Comparison of ENCODE assay signal across 10 cellular contexts in genomic region chr11:1153951-1154487, GRCh38. TPM values are rescaled to one million over a fixed set of nuclear protein-coding genes. Genes with fewer than 3 reads are reported as not detected.
DNase-seq lines count a peak whose midpoint lies in the region; ATAC-seq, FAIRE-seq and TF ChIP-seq lines count a peak whose summit lies in the region.
"Had no signal": no experiment of that assay in that cellular context is flagged by ENCODE, and none has a peak within 500 bp of the region (broad histone marks: within the 10 kb centered on the region; RNA-seq: fewer than 3 reads in every experiment).

No MANE protein-coding gene starts in this region.

- no peak for FAIRE-seq in kidney (lab: Jason Lieb, UNC)

- H3K9me2 ChIP-seq in Karpas-422 (replicated peaks; ENCODE audit: insufficient read depth, low read length), result no peaks in the 10 kb centered on the region

- DNase-seq in activated CD8-positive, alpha-beta T cell treated with anti-CD3 and anti-CD28 coated beads for 36 hours, result no peak
- DNase-seq in activated CD8-positive, alpha-beta T cell treated with anti-CD3 and anti-CD28 coated beads, Interleukin-2, amount 10 ng/mL, durations not matched to agents 7 days and 5 days, result no peak
- peak; percentile 93 for DNase-seq in amniotic epithelial cell (ENCODE audit: low read depth)
- DNase-seq in kidney, result peak; percentile 91
- peak; percentile 68 for DNase-seq in type B pancreatic cell (ENCODE audit: extremely low spot score, unreplicated experiment)
- no peak for DNase-seq in Karpas-422

- peaks cover 5% of the 10 kb centered on the region for H3K4me1 Mint-ChIP-seq in activated CD8-positive, alpha-beta T cell treated with anti-CD3 and anti-CD28 coated beads for 36 hours (ENCODE audit: low read depth)
- H3K4me1 Mint-ChIP-seq in activated CD8-positive, alpha-beta T cell treated with anti-CD3 and anti-CD28 coated beads, Interleukin-2, amount 10 ng/mL, durations not matched to agents 7 days and 5 days (ENCODE audit: low read depth), result peaks cover 7% of the 10 kb centered on the region
- peaks cover 5% of the 10 kb centered on the region for H3K4me1 Mint-ChIP-seq in type B pancreatic cell (ENCODE audit: unreplicated experiment)

- H3K4me3 ChIP-seq in kidney (ENCODE audit: low read length in 2 of 2) (no peak overlapping the region), Karpas-422 (ENCODE audit: low read length) (no peak overlapping the region)

- CTCF ChIA-PET in activated CD8-positive, alpha-beta T cell treated with anti-CD3 and anti-CD28 coated beads for 36 hours (lab: Charles Lee), result no interaction called here
- CTCF ChIA-PET in activated CD8-positive, alpha-beta T cell treated with anti-CD3 and anti-CD28 coated beads, Interleukin-2, amount 10 ng/mL, durations not matched to agents 7 days and 5 days (lab: Charles Lee), result no interaction called here

- H3K27me3 Mint-ChIP-seq in activated CD8-positive, alpha-beta T cell treated with anti-CD3 and anti-CD28 coated beads for 36 hours, result peaks cover 4% of the 10 kb centered on the region
- peaks cover 4% of the 10 kb centered on the region for H3K27me3 Mint-ChIP-seq in activated CD8-positive, alpha-beta T cell treated with anti-CD3 and anti-CD28 coated beads, Interleukin-2, amount 10 ng/mL, durations not matched to agents 7 days and 5 days (ENCODE audit: low read depth)
- peaks cover 4% of the 10 kb centered on the region for H3K27me3 Mint-ChIP-seq in type B pancreatic cell

- no peaks in the 10 kb centered on the region for H3K27me3 ChIP-seq in Karpas-422 (ENCODE audit: low read length)

- no peak overlapping the region for H3K4me2 ChIP-seq in Karpas-422 (ENCODE audit: low read depth, low read length, poor library complexity, severe bottlenecking)

- H3K27ac Mint-ChIP-seq in activated CD8-positive, alpha-beta T cell treated with anti-CD3 and anti-CD28 coated beads for 36 hours, result no peak overlapping the region
- no peak overlapping the region for H3K27ac Mint-ChIP-seq in activated CD8-positive, alpha-beta T cell treated with anti-CD3 and anti-CD28 coated beads, Interleukin-2, amount 10 ng/mL, durations not matched to agents 7 days and 5 days
- H3K27ac Mint-ChIP-seq in type B pancreatic cell, result no peak overlapping the region
- H3K27ac Mint-ChIP-seq: CD4-positive, alpha-beta T cell had no signal

- no peaks in the 10 kb centered on the region for H4K20me1 ChIP-seq in Karpas-422 (ENCODE audit: insufficient read depth, low read depth, low read length)

- H3K9ac ChIP-seq in kidney (ENCODE audit: low read length in 2 of 2) (no peak overlapping the region), Karpas-422 (ENCODE audit: low read length) (no peak overlapping the region)

- H3K36me3 ChIP-seq in kidney (ENCODE audit: control insufficient read depth in 1 of 2, insufficient read depth in 2 of 2, low read length in 2 of 2) (no peaks in the 10 kb centered on the region), Karpas-422 (ENCODE audit: insufficient read depth, low read length) (no peaks in the 10 kb centered on the region)

- no peak overlapping the region for H2AFZ ChIP-seq in Karpas-422 (ENCODE audit: low read length)

- no peak overlapping the region for H3K4me3 Mint-ChIP-seq in activated CD8-positive, alpha-beta T cell treated with anti-CD3 and anti-CD28 coated beads for 36 hours
- no peak overlapping the region for H3K4me3 Mint-ChIP-seq in activated CD8-positive, alpha-beta T cell treated with anti-CD3 and anti-CD28 coated beads, Interleukin-2, amount 10 ng/mL, durations not matched to agents 7 days and 5 days
- no peak overlapping the region for H3K4me3 Mint-ChIP-seq in type B pancreatic cell
- H3K4me3 Mint-ChIP-seq: CD4-positive, alpha-beta T cell had no signal

- H3K4me1 ChIP-seq in kidney (ENCODE audit: control insufficient read depth in 1 of 2, insufficient read depth in 1 of 2, low read depth in 1 of 2, low read length in 2 of 2) (no peaks in the 10 kb centered on the region), Karpas-422 (ENCODE audit: low read length) (no peaks in the 10 kb centered on the region)

- intact Hi-C loops in activated CD8-positive, alpha-beta T cell treated with anti-CD3 and anti-CD28 coated beads for 36 hours (cut with micrococcal nuclease), result no loop called here
- intact Hi-C loops in kidney (cut with DNase I), result no loop called here

- no peaks in the 10 kb centered on the region for H3K36me3 Mint-ChIP-seq in activated CD8-positive, alpha-beta T cell treated with anti-CD3 and anti-CD28 coated beads for 36 hours (ENCODE audit: low read depth)
- no peaks in the 10 kb centered on the region for H3K36me3 Mint-ChIP-seq in activated CD8-positive, alpha-beta T cell treated with anti-CD3 and anti-CD28 coated beads, Interleukin-2, amount 10 ng/mL, durations not matched to agents 7 days and 5 days (ENCODE audit: low read depth)
- no peaks in the 10 kb centered on the region for H3K36me3 Mint-ChIP-seq in type B pancreatic cell

- peak; percentile 15 for ATAC-seq in activated CD8-positive, alpha-beta T cell treated with anti-CD3 and anti-CD28 coated beads for 36 hours
- no peak for ATAC-seq in activated CD8-positive, alpha-beta T cell treated with anti-CD3 and anti-CD28 coated beads, Interleukin-2, amount 10 ng/mL, durations not matched to agents 7 days and 5 days
- no peak for ATAC-seq in HG03378 (IDR thresholded peaks at IDR 0.05; ENCODE audit: unreplicated experiment)
- ATAC-seq in HG02885 (IDR thresholded peaks at IDR 0.05; ENCODE audit: poor library complexity, unreplicated experiment), result no peak

- POLR2A ChIA-PET in activated CD8-positive, alpha-beta T cell treated with anti-CD3 and anti-CD28 coated beads for 36 hours (lab: Charles Lee), result no interaction called here
- POLR2A ChIA-PET in activated CD8-positive, alpha-beta T cell treated with anti-CD3 and anti-CD28 coated beads, Interleukin-2, amount 10 ng/mL, durations not matched to agents 7 days and 5 days (lab: Charles Lee), result no interaction called here

- H3K79me2 ChIP-seq in Karpas-422 (ENCODE audit: low read length), result no peaks in the 10 kb centered on the region

- H3K27ac ChIP-seq in kidney (ENCODE audit: low read depth in 2 of 2, low read length in 2 of 2) (no peak overlapping the region), Karpas-422 (ENCODE audit: low read length) (no peak overlapping the region)

- TF ChIP-seq CTCF in activated CD8-positive, alpha-beta T cell treated with anti-CD3 and anti-CD28 coated beads for 36 hours (IDR thresholded peaks at IDR 0.05), result no peak
- no peak for TF ChIP-seq CTCF in kidney (IDR thresholded peaks at IDR 0.05; ENCODE audit: borderline replicate concordance, extremely low read depth, insufficient read depth)
- TF ChIP-seq CTCF in type B pancreatic cell (conservative IDR thresholded peaks at IDR 0.05), result no peak

- H3K9me3 Mint-ChIP-seq in activated CD8-positive, alpha-beta T cell treated with anti-CD3 and anti-CD28 coated beads for 36 hours, result no peaks in the 10 kb centered on the region
- H3K9me3 Mint-ChIP-seq in activated CD8-positive, alpha-beta T cell treated with anti-CD3 and anti-CD28 coated beads, Interleukin-2, amount 10 ng/mL, durations not matched to agents 7 days and 5 days (ENCODE audit: insufficient read depth), result no peaks in the 10 kb centered on the region
- no peaks in the 10 kb centered on the region for H3K9me3 Mint-ChIP-seq in type B pancreatic cell
- H3K9me3 Mint-ChIP-seq: CD4-positive, alpha-beta T cell had no signal

- no peaks in the 10 kb centered on the region for H3K9me3 ChIP-seq in kidney (ENCODE audit: control insufficient read depth in 1 of 2, low read length in 2 of 2)
- H3K9me3 ChIP-seq in Karpas-422 (ENCODE audit: low read length), result peaks cover 17% of the 10 kb centered on the region

RNA-seq across cellular contexts. Expression of gene MUC5AC, which starts 3.7 kb away (rescaled TPM):
- total RNA-seq in activated CD8-positive, alpha-beta T cell treated with anti-CD3 and anti-CD28 coated beads for 36 hours, result not detected
- total RNA-seq in activated CD8-positive, alpha-beta T cell treated with anti-CD3 and anti-CD28 coated beads, Interleukin-2, amount 10 ng/mL, durations not matched to agents 7 days and 5 days, result not detected
- total RNA-seq in kidney (0.03 TPM), type B pancreatic cell (ENCODE audit: low replicate concordance) (0.10 and 1.4 TPM in 2 replicates)
- polyA plus RNA-seq in kidney (ENCODE audit: insufficient read depth, low read depth, low replicate concordance), result not detected
- not detected in 2 replicates for total RNA-seq in Karpas-422 (2014; rRNA removed; shearing (Covaris generic); ENCODE audit: low replicate concordance)
- total RNA-seq: CD4-positive, alpha-beta T cell; subcutaneous adipose tissue had no signal

Comparison
In these comparisons a context has a peak if more than half of its experiments do, and no peak if none do; other contexts are left out.
1. DNase-seq: peak in amniotic epithelial cell (single experiment), kidney (single experiment) and type B pancreatic cell (single experiment); none in activated CD8-positive, alpha-beta T cell treated with anti-CD3 and anti-CD28 coated beads for 36 hours (single experiment), activated CD8-positive, alpha-beta T cell treated with anti-CD3 and anti-CD28 coated beads, Interleukin-2, amount 10 ng/mL, durations not matched to agents 7 days and 5 days (single experiment) and Karpas-422 (single experiment).